In genomic region chr7:13457790-13458189, GRCh38 we compare ENCODE assay signal across 23 cellular contexts.
DNase-seq lines count a peak whose midpoint lies in the region; ATAC-seq, FAIRE-seq and TF ChIP-seq lines count a peak whose summit lies in the region.
"Had no signal": no experiment of that assay in that cellular context is flagged by ENCODE, and none has a peak within 500 bp of the region (broad histone marks: within the 10 kb centered on the region; RNA-seq: fewer than 3 reads in every experiment).

No MANE protein-coding gene starts in this region.

- H3K36me3 ChIP-seq in heart right ventricle (no peaks in the 10 kb centered on the region), right atrium auricular region (no peaks in the 10 kb centered on the region), mesenchymal stem cell (ENCODE audit: control insufficient read depth in 1 of 2, insufficient read depth in 2 of 2, low read depth in 1 of 2, low read length in 2 of 2) (no peaks in the 10 kb centered on the region)
- H3K36me3 ChIP-seq: breast epithelium, thoracic aorta, vagina had no signal

- no peak overlapping the region for H4K91ac ChIP-seq in mesenchymal stem cell (ENCODE audit: low read length)

- intact Hi-C loops in heart right ventricle (cut with DNase I) = no loop called here

- H3K27ac ChIP-seq in heart right ventricle (no peak overlapping the region), right atrium auricular region (no peak overlapping the region), mesenchymal stem cell (ENCODE audit: low read length, poor library complexity, severe bottlenecking) (no peak overlapping the region)
- H3K27ac ChIP-seq: breast epithelium, KMS-11, SK-N-MC, thoracic aorta, vagina had no signal

- no peak overlapping the region for H3K18ac ChIP-seq in mesenchymal stem cell (ENCODE audit: low read depth in 1 of 2, low read length in 2 of 2)

- no peak overlapping the region for H2AK5ac ChIP-seq in mesenchymal stem cell (ENCODE audit: low read length, severe bottlenecking)

- WGBS in heart right ventricle, 2 donors = 24 to 34% methylated on average over 4 of the region's 4 CpGs
- WGBS in mesenchymal stem cell = 73% methylated on average over 4 of the region's 4 CpGs

- no peaks in the 10 kb centered on the region for H3K4me1 ChIP-seq in heart right ventricle
- H3K4me1 ChIP-seq in right atrium auricular region = no peaks in the 10 kb centered on the region
- no peaks in the 10 kb centered on the region for H3K4me1 ChIP-seq in mesenchymal stem cell (ENCODE audit: control insufficient read depth, insufficient read depth, low read depth, low read length)
- H3K4me1 ChIP-seq: breast epithelium, vagina had no signal

- H3K23ac ChIP-seq in mesenchymal stem cell (ENCODE audit: low read length in 2 of 2) = no peak overlapping the region

- no peak for FAIRE-seq in frontal cortex (lab: Jason Lieb, UNC)

- H3K79me1 ChIP-seq in mesenchymal stem cell (replicated peaks; ENCODE audit: low read length, poor library complexity, severe bottlenecking) = no peaks in the 10 kb centered on the region

- ATAC-seq in heart right ventricle (peak in 7 of 8 donors; percentile 38 to 90 (median 67)), GM21528 (IDR thresholded peaks at IDR 0.05; ENCODE audit: low FRiP score, unreplicated experiment) (no peak)
- ATAC-seq: activated naive CD4-positive, alpha-beta T cell treated with anti-CD3 and anti-CD28 coated beads, Interleukin-2, amount 50 U/mL, for 72 hours; activated T-helper 17 cell treated with anti-CD3 and anti-CD28 coated beads, Interleukin-2, amount 50 U/mL, for 72 hours had no signal

- H4K8ac ChIP-seq in mesenchymal stem cell (ENCODE audit: low read length) = no peak overlapping the region

- H3K9ac ChIP-seq in mesenchymal stem cell (ENCODE audit: low read length) = no peak overlapping the region
- H3K9ac ChIP-seq: KMS-11 had no signal

- no peaks in the 10 kb centered on the region for H3K9me3 ChIP-seq in heart right ventricle
- H3K9me3 ChIP-seq in right atrium auricular region = no peaks in the 10 kb centered on the region
- H3K9me3 ChIP-seq in mesenchymal stem cell (ENCODE audit: control insufficient read depth, low read length) = no peaks in the 10 kb centered on the region
- H3K9me3 ChIP-seq: breast epithelium, thoracic aorta, vagina had no signal

- no peak for TF ChIP-seq CTCF in heart right ventricle (IDR thresholded peaks at IDR 0.05)
- TF ChIP-seq CTCF in right atrium auricular region (IDR thresholded peaks at IDR 0.05) = no peak

- no peak overlapping the region for H2BK5ac ChIP-seq in mesenchymal stem cell (ENCODE audit: low read depth, low read length, poor library complexity, severe bottlenecking)

- no peak overlapping the region for H2AFZ ChIP-seq in mesenchymal stem cell (ENCODE audit: low read depth, low read length)

- no peak overlapping the region for H3K14ac ChIP-seq in mesenchymal stem cell (ENCODE audit: low read length in 2 of 2)

- H2BK120ac ChIP-seq in mesenchymal stem cell (ENCODE audit: low read depth, low read length) = no peak overlapping the region

- H3K4ac ChIP-seq in mesenchymal stem cell (ENCODE audit: low read depth in 1 of 2, low read length in 2 of 2) = no peak overlapping the region

- DNase-seq in NCI-H1417 (lab: John Stamatoyannopoulos, UW) (peak in 2 of 3 experiments; percentile 15 to 64), NCI-H1417 treated with DMSO at 0.1 percent for 48 hours (lab: John Stamatoyannopoulos, UW) (no peak), heart right ventricle (peak in 1 of 2 donors; percentile 4), right atrium auricular region (ENCODE audit: low spot score) (no peak), globus pallidus (ENCODE audit: low spot score) (peak; percentile 21), mesenchymal stem cell (no peak), frontal cortex (ENCODE audit: low spot score in 2 of 2) (no peak)
- DNase-seq: activated CD4-positive, alpha-beta memory T cell treated with anti-CD3 and anti-CD28 coated beads, Interleukin-2, amount 10 ng/mL, durations not matched to agents 7 days and 5 days; activated CD4-positive, alpha-beta T cell treated with anti-CD3 and anti-CD28 coated beads for 1 hour; activated CD8-positive, alpha-beta memory T cell treated with anti-CD3 and anti-CD28 coated beads, Interleukin-2, amount 50 U/mL, for 48 hours; CD4-positive, alpha-beta memory T cell; effector CD4-positive, alpha-beta T cell; GOT3; NCI-H1930; stimulated activated naive CD4-positive, alpha-beta T cell treated with Interleukin-2 at 50 U/mL for 16 hours had no signal

- no peak overlapping the region for H2BK15ac ChIP-seq in mesenchymal stem cell (ENCODE audit: low read depth, poor library complexity, severe bottlenecking)

- H3K4me3 ChIP-seq in heart right ventricle = no peak overlapping the region
- H3K4me3 ChIP-seq in right atrium auricular region = no peak overlapping the region
- H3K4me3 ChIP-seq in mesenchymal stem cell (ENCODE audit: insufficient read depth in 1 of 2, low read depth in 1 of 2, low read length in 2 of 2) = no peak overlapping the region
- H3K4me3 ChIP-seq: breast epithelium, SK-N-MC, thoracic aorta, vagina had no signal

- H2BK12ac ChIP-seq in mesenchymal stem cell (ENCODE audit: low read length in 2 of 2) = no peak overlapping the region

- H3K27me3 ChIP-seq in heart right ventricle (no peaks in the 10 kb centered on the region), right atrium auricular region (no peaks in the 10 kb centered on the region), mesenchymal stem cell (ENCODE audit: control insufficient read depth in 1 of 2, insufficient read depth in 1 of 2, low read length in 2 of 2) (no peaks in the 10 kb centered on the region)
- H3K27me3 ChIP-seq: breast epithelium, vagina had no signal

- H3K4me2 ChIP-seq in mesenchymal stem cell (ENCODE audit: low read length, poor library complexity, severe bottlenecking) = no peak overlapping the region
- H3K4me2 ChIP-seq: KMS-11 had no signal

Comparison
In these comparisons a context has a peak if more than half of its experiments do, and no peak if none do; other contexts are left out.
1. DNase-seq: peak in NCI-H1417 (2 of 3) and globus pallidus (single experiment); none in NCI-H1417 treated with DMSO at 0.1 percent for 48 hours (single experiment), right atrium auricular region (single experiment), mesenchymal stem cell (single experiment) and frontal cortex (0 of 2).